In genomic region chr10:96417432-96417831, GRCh38 we compare ENCODE assay signal across 13 cellular contexts. TPM values are rescaled to one million over a fixed set of nuclear protein-coding genes. Genes with fewer than 3 reads are reported as not detected.
DNase-seq lines count a peak whose midpoint lies in the region; ATAC-seq, FAIRE-seq and TF ChIP-seq lines count a peak whose summit lies in the region.
"Had no signal": no experiment of that assay in that cellular context is flagged by ENCODE, and none has a peak within 500 bp of the region (broad histone marks: within the 10 kb centered on the region; RNA-seq: fewer than 3 reads in every experiment).

No MANE protein-coding gene starts in this region.

- H3K9me3 Mint-ChIP-seq in mesothelial cell of epicardium, result no peaks in the 10 kb centered on the region
- H3K9me3 Mint-ChIP-seq: activated T-cell treated with anti-CD3 and anti-CD28 coated beads, Interleukin-2, amount 50 U/mL, for 24 hours; CD8-positive, alpha-beta memory T cell; naive thymus-derived CD4-positive, alpha-beta T cell had no signal

- no peak overlapping the region for H4K5ac ChIP-seq in IMR-90 (ENCODE audit: low read depth, low read length)

- TF ChIP-seq CTCF in IMR-90 (conservative IDR thresholded peaks at IDR 0.05; ENCODE audit: low read depth, low read length) (no peak), GM12878 (IDR thresholded peaks at IDR 0.05 in 2 of 3, conservative IDR thresholded peaks at IDR 0.05 in 1 of 3; ENCODE audit: control insufficient read depth in 2 of 3, extremely low read depth in 1 of 3, insufficient read depth in 1 of 3, low read depth in 3 of 3, low read length in 3 of 3) (no peak), mesothelial cell of epicardium (IDR thresholded peaks at IDR 0.05; ENCODE audit: unreplicated experiment) (no peak)

- H2AFZ ChIP-seq in IMR-90 (replicated peaks; ENCODE audit: low read length, poor library complexity) (no peak overlapping the region), GM12878 (ENCODE audit: control insufficient read depth, low read depth, low read length) (no peak overlapping the region), mesenchymal stem cell (ENCODE audit: low read depth, low read length) (no peak overlapping the region)

- SMC1A ChIA-PET in GM12878 (lab: Charles Lee; ENCODE audit: uncharacterized antibody, unreplicated experiment), result interaction anchor here (1.3 to 1.5 kb wide), 2 partner anchors 8 kb away, joined by 3 to 6 read pairs; no protein-coding TSS in a partner anchor

- H3K4ac ChIP-seq in IMR-90 (ENCODE audit: low read depth, low read length), result no peak overlapping the region
- no peak overlapping the region for H3K4ac ChIP-seq in mesenchymal stem cell (ENCODE audit: low read depth in 1 of 2, low read length in 2 of 2)

- H2AK9ac ChIP-seq in IMR-90 (replicated peaks; ENCODE audit: low read depth, low read length, poor library complexity), result no peak overlapping the region

- H3K79me1 ChIP-seq in IMR-90 (ENCODE audit: low read depth in 1 of 2, low read length in 2 of 2), result no peaks in the 10 kb centered on the region
- H3K79me1 ChIP-seq in mesenchymal stem cell (replicated peaks; ENCODE audit: low read length, poor library complexity, severe bottlenecking), result no peaks in the 10 kb centered on the region

- H4K8ac ChIP-seq in IMR-90 (ENCODE audit: low read depth in 2 of 2, low read length in 2 of 2), result no peak overlapping the region
- no peak overlapping the region for H4K8ac ChIP-seq in mesenchymal stem cell (ENCODE audit: low read length)

- ATAC-seq in IMR-90 (ENCODE audit: low read depth), result 0 out of 2 replicates have a peak, but pooled peaks have one; percentile 14
- peak; percentile 85 for ATAC-seq in GM12878
- ATAC-seq in GM21717 (IDR thresholded peaks at IDR 0.05; ENCODE audit: unreplicated experiment), result no peak
- ATAC-seq: naive thymus-derived CD4-positive, alpha-beta T cell had no signal

- no peaks in the 10 kb centered on the region for H3K9me1 ChIP-seq in IMR-90 (ENCODE audit: insufficient read depth, low read length)

- H3K56ac ChIP-seq in IMR-90 (ENCODE audit: extremely low read depth, insufficient read depth, low read length), result no peak overlapping the region

- DNase-seq in EL (peak; percentile 25), IMR-90 (no peak), GM12878 (ENCODE audit: low read depth, low spot score) (no peak), mesenchymal stem cell (peak; percentile 1), OCI-M2 (lab: John Stamatoyannopoulos, UW; ENCODE audit: unreplicated experiment) (no peak), mesothelial cell of epicardium (ENCODE audit: low spot score in 2 of 2, unreplicated experiment in 2 of 2) (no peak)
- DNase-seq: activated T-cell treated with anti-CD3 and anti-CD28 coated beads, Interleukin-2, amount 50 U/mL, for 24 hours; CD8-positive, alpha-beta memory T cell; naive thymus-derived CD4-positive, alpha-beta T cell; NCI-H1417 treated with DMSO at 0.1 percent for 48 hours; stimulated activated CD4-positive, alpha-beta T cell treated with anti-CD3 and anti-CD28 coated beads, Interleukin-12 subunit alpha, Interleukin-12 subunit beta, amount 100 ng/mL, for 4 hours had no signal

- no peaks in the 10 kb centered on the region for H3K36me3 Mint-ChIP-seq in mesothelial cell of epicardium
- H3K36me3 Mint-ChIP-seq: CD8-positive, alpha-beta memory T cell; naive thymus-derived CD4-positive, alpha-beta T cell had no signal

- H3K27ac ChIP-seq in IMR-90 (ENCODE audit: insufficient read depth, low read length), result no peak overlapping the region
- no peak overlapping the region for H3K27ac ChIP-seq in GM12878 (ENCODE audit: control insufficient read depth, insufficient read depth)
- peak overlapping the region; percentile 81 for H3K27ac ChIP-seq in mesenchymal stem cell (ENCODE audit: low read length, poor library complexity, severe bottlenecking)

- CTCF ChIA-PET in IMR-90 (lab: Yijun Ruan, JAX), result no interaction called here
- CTCF ChIA-PET in GM12878 (lab: Yijun Ruan, JAX), result interaction anchor here (0.6 to 2.5 kb wide), 5 partner anchors 10 to 96 kb away, joined by 3 to 7 read pairs (median 3); partner anchors contain the start of gene TLL2

- dilution Hi-C loops in IMR-90 (cut with HindIII; ENCODE audit: low sequenced_read_pairs, unreplicated experiment), result no loop called here

- peaks cover 26% of the 10 kb centered on the region for H3K4me1 Mint-ChIP-seq in mesothelial cell of epicardium
- H3K4me1 Mint-ChIP-seq: CD8-positive, alpha-beta memory T cell; naive thymus-derived CD4-positive, alpha-beta T cell had no signal

- H2AK5ac ChIP-seq in IMR-90 (ENCODE audit: low read depth, low read length) (no peak overlapping the region), mesenchymal stem cell (ENCODE audit: low read length, severe bottlenecking) (peak overlapping the region; percentile 47)

- no peak for FAIRE-seq in GM12878 (lab: Jason Lieb, UNC)
- FAIRE-seq: endometrium had no signal

- RAD21 ChIA-PET in GM12878 (lab: Charles Lee; ENCODE audit: unreplicated experiment), result interaction anchor here (1.3 kb wide), 2 partner anchors 10 to 50 kb away, joined by 3 to 5 read pairs; no protein-coding TSS in a partner anchor

- no peak overlapping the region for H3K4me3 Mint-ChIP-seq in mesothelial cell of epicardium
- H3K4me3 Mint-ChIP-seq: activated T-cell treated with anti-CD3 and anti-CD28 coated beads, Interleukin-2, amount 50 U/mL, for 24 hours; CD8-positive, alpha-beta memory T cell; naive thymus-derived CD4-positive, alpha-beta T cell had no signal

- 33% methylated on average over 1 of the region's 3 CpGs; no CpG with 5 or more reads in 1 of the 2 experiments for WGBS in IMR-90 (ENCODE audit: extremely low coverage in 2 of 2, insufficient read length in 1 of 2), 2 experiments
- WGBS in GM12878 (ENCODE audit: insufficient coverage, insufficient replicate concordance, low lambda C conversion rate, missing lambda C conversion rate), result 35% methylated on average over 3 of the region's 3 CpGs
- WGBS in mesenchymal stem cell, result 68% methylated on average over 3 of the region's 3 CpGs

- H3K9ac ChIP-seq in IMR-90 (ENCODE audit: low read depth, low read length) (no peak overlapping the region), GM12878 (ENCODE audit: control insufficient read depth, insufficient read depth, low read length) (no peak overlapping the region), mesenchymal stem cell (ENCODE audit: low read length) (no peak overlapping the region)

- no peak overlapping the region for H2BK12ac ChIP-seq in mesenchymal stem cell (ENCODE audit: low read length in 2 of 2)

- H3K36me3 ChIP-seq in IMR-90 (ENCODE audit: control insufficient read depth, insufficient read depth, low read length) (no peaks in the 10 kb centered on the region), GM12878 (ENCODE audit: control insufficient read depth in 2 of 2, insufficient read depth in 2 of 2, low read length in 1 of 2) (no peaks in the 10 kb centered on the region), mesenchymal stem cell (ENCODE audit: control insufficient read depth in 1 of 2, insufficient read depth in 2 of 2, low read depth in 1 of 2, low read length in 2 of 2) (peaks cover 0 to 13% of the 10 kb centered on the region in 2 experiments)

- no peak overlapping the region for H2BK15ac ChIP-seq in IMR-90 (ENCODE audit: low read depth, low read length)
- H2BK15ac ChIP-seq in mesenchymal stem cell (ENCODE audit: low read depth, poor library complexity, severe bottlenecking), result no peak overlapping the region

- H3K4me3 ChIP-seq in IMR-90 (ENCODE audit: insufficient read depth, low read depth, low read length) (no peak overlapping the region), GM12878 (no peak overlapping the region), mesenchymal stem cell (ENCODE audit: insufficient read depth in 1 of 2, low read depth in 1 of 2, low read length in 2 of 2) (no peak overlapping the region)

- TF ChIP-seq RAD21 in IMR-90 (IDR thresholded peaks at IDR 0.05; ENCODE audit: low read length), result no peak
- TF ChIP-seq RAD21 in GM12878 (IDR thresholded peaks at IDR 0.05; ENCODE audit: insufficient read depth, low read depth, low read length), result no peak

- H3K27me3 Mint-ChIP-seq in mesothelial cell of epicardium (ENCODE audit: low read depth), result peaks cover 7% of the 10 kb centered on the region

- no peak overlapping the region for H2BK20ac ChIP-seq in IMR-90 (ENCODE audit: low read depth, low read length)

- H3K4me1 ChIP-seq in IMR-90 (ENCODE audit: control insufficient read depth, insufficient read depth, low read length), result no peaks in the 10 kb centered on the region
- peaks cover 3% of the 10 kb centered on the region for H3K4me1 ChIP-seq in GM12878 (ENCODE audit: control insufficient read depth, insufficient read depth, low read length)
- peaks cover 28% of the 10 kb centered on the region for H3K4me1 ChIP-seq in mesenchymal stem cell (ENCODE audit: control insufficient read depth, insufficient read depth, low read depth, low read length)

- no peak overlapping the region for H3K14ac ChIP-seq in IMR-90 (replicated peaks; ENCODE audit: low read depth, low read length)
- H3K14ac ChIP-seq in mesenchymal stem cell (ENCODE audit: low read length in 2 of 2), result no peak overlapping the region

- no peak overlapping the region for H3K4me2 ChIP-seq in IMR-90 (ENCODE audit: low read depth, low read length)
- H3K4me2 ChIP-seq in GM12878 (ENCODE audit: control insufficient read depth, insufficient read depth), result no peak overlapping the region
- H3K4me2 ChIP-seq in mesenchymal stem cell (ENCODE audit: low read length, poor library complexity, severe bottlenecking), result no peak overlapping the region

- H3K23ac ChIP-seq in IMR-90 (ENCODE audit: low read depth, low read length), result no peak overlapping the region
- no peak overlapping the region for H3K23ac ChIP-seq in mesenchymal stem cell (ENCODE audit: low read length in 2 of 2)

- in situ Hi-C loops in IMR-90 (cut with MboI; ENCODE audit: low sequenced_read_pairs), result no loop called here
- in situ Hi-C loops in GM12878 (cut with MboI), result no loop called here

- H2BK120ac ChIP-seq in IMR-90 (ENCODE audit: low read depth, low read length) (no peak overlapping the region), mesenchymal stem cell (ENCODE audit: low read depth, low read length) (no peak overlapping the region)

- no peaks in the 10 kb centered on the region for H3K9me3 ChIP-seq in IMR-90 (ENCODE audit: control insufficient read depth, insufficient read depth, low read length)
- H3K9me3 ChIP-seq in GM12878 (replicated peaks; ENCODE audit: control insufficient read depth, insufficient read depth, low read length), result no peaks in the 10 kb centered on the region
- H3K9me3 ChIP-seq in mesenchymal stem cell (ENCODE audit: control insufficient read depth, low read length), result peaks cover 3% of the 10 kb centered on the region

- H4K20me1 ChIP-seq in IMR-90 (ENCODE audit: insufficient read depth, low read length) (no peaks in the 10 kb centered on the region), GM12878 (ENCODE audit: control insufficient read depth, insufficient read depth) (no peaks in the 10 kb centered on the region)

- no peak for TF ChIP-seq POLR2A in IMR-90 (IDR thresholded peaks at IDR 0.05; ENCODE audit: low read depth, low read length)
- TF ChIP-seq POLR2A in GM12878 (IDR thresholded peaks at IDR 0.05; ENCODE audit: low read depth, low read length), result no peak

- POLR2A ChIA-PET in IMR-90 (lab: Charles Lee; ENCODE audit: unreplicated experiment), result no interaction called here
- POLR2A ChIA-PET in GM12878 (lab: Charles Lee), result no interaction called here

- H2BK5ac ChIP-seq in IMR-90 (ENCODE audit: low read depth, low read length, poor library complexity, severe bottlenecking) (no peak overlapping the region), mesenchymal stem cell (ENCODE audit: low read depth, low read length, poor library complexity, severe bottlenecking) (no peak overlapping the region)

- H4K91ac ChIP-seq in IMR-90 (ENCODE audit: insufficient read depth, low read depth, low read length), result no peak overlapping the region
- H4K91ac ChIP-seq in mesenchymal stem cell (ENCODE audit: low read length), result no peak overlapping the region

- no TSS peak for BruUV-seq in IMR-90 (replicated peaks; lab: Mats Ljungman, UMichigan)
- no TSS peak for BruUV-seq in GM12878 (replicated peaks; lab: Mats Ljungman, UMichigan)

- H3K27me3 ChIP-seq in IMR-90 (ENCODE audit: control insufficient read depth, insufficient read depth, low read length) (no peaks in the 10 kb centered on the region; the same call in none of the 2 replicates), GM12878 (replicated peaks in 1 of 2; ENCODE audit: control insufficient read depth in 2 of 2, insufficient read depth in 2 of 2, low read length in 1 of 2) (no peaks in the 10 kb centered on the region; a peak in 1 of 4 replicates), mesenchymal stem cell (ENCODE audit: control insufficient read depth in 1 of 2, insufficient read depth in 1 of 2, low read length in 2 of 2) (peaks cover 6 to 37% of the 10 kb centered on the region in 2 experiments)

- TF ChIP-seq EP300 in GM12878 (IDR thresholded peaks at IDR 0.05; ENCODE audit: borderline replicate concordance in 1 of 2, control insufficient read depth in 1 of 2, low read depth in 2 of 2, low read length in 2 of 2), result no peak

- intact Hi-C loops in IMR-90 (cut with micrococcal nuclease) (no loop called here), GM12878 (cut with micrococcal nuclease; ENCODE audit: unreplicated experiment) (no loop called here)

- no peaks in the 10 kb centered on the region for H3K79me2 ChIP-seq in GM12878 (ENCODE audit: control insufficient read depth, insufficient read depth, low read length)

- no peak overlapping the region for H3K27ac Mint-ChIP-seq in mesothelial cell of epicardium
- H3K27ac Mint-ChIP-seq: activated T-cell treated with anti-CD3 and anti-CD28 coated beads, Interleukin-2, amount 50 U/mL, for 24 hours; CD8-positive, alpha-beta memory T cell; naive thymus-derived CD4-positive, alpha-beta T cell had no signal

- no peak overlapping the region for H3K18ac ChIP-seq in IMR-90 (ENCODE audit: low read depth, low read length)
- H3K18ac ChIP-seq in mesenchymal stem cell (ENCODE audit: low read depth in 1 of 2, low read length in 2 of 2), result no peak overlapping the region

RNA-seq across cellular contexts. Expression of gene OPALIN, which starts 58.6 kb away (rescaled TPM):
- total RNA-seq in IMR-90 (2012; rRNA removed), result not detected in 2 replicates
- not detected in 2 replicates for polyA plus RNA-seq in IMR-90 (2012; rRNA removed)
- not detected in 2 replicates for polyA plus RNA-seq in IMR-90 (2012; cell fraction: cytosol; rRNA removed)
- polyA plus RNA-seq in IMR-90 (2012; cell fraction: nucleus; rRNA removed; ENCODE audit: low replicate concordance), result not detected in 2 replicates
- not detected in 2 replicates for total RNA-seq in GM12878 (2013; cell fraction: nucleolus; rRNA removed)
- not detected in 2 replicates for total RNA-seq in GM12878 (2014; rRNA removed)
- not detected in 2 replicates for total RNA-seq in GM12878 (2014; rRNA removed; fragmentation: Illumina TruSeq; extraction: Trizol)
- total RNA-seq in GM12878 (2021), result not detected in 2 replicates
- polyA plus RNA-seq in GM12878 (2011; ENCODE audit: low read depth), result not detected
- not detected in 2 replicates for polyA plus RNA-seq in GM12878 (2011; rRNA removed)
- polyA plus RNA-seq in GM12878 (2011; cell fraction: cytosol; rRNA removed), result not detected in 2 replicates
- polyA plus RNA-seq in GM12878 (2011; cell fraction: nucleus; rRNA removed), result not detected in 2 replicates
- not detected in 2 replicates for polyA plus RNA-seq in GM12878 (2012)
- not detected in 2 replicates for polyA plus RNA-seq in GM12878 (2014; fragmentation: Illumina TruSeq; extraction: Trizol)
- not detected for polyA plus RNA-seq in GM12878 (2014; fragmentation: Nextera tagmentation; extraction: Ambion mirVana)
- not detected in 2 replicates for polyA plus RNA-seq in GM12878 (2014; rRNA removed)
- not detected for polyA plus RNA-seq in GM12878 (2016; fragmentation: Nextera tagmentation; extraction: Ambion mirVana)
- not detected in 2 replicates for polyA minus RNA-seq in GM12878 (2011; rRNA and poly(A)+ RNA removed)
- polyA minus RNA-seq in GM12878 (2011; cell fraction: cytosol; rRNA and poly(A)+ RNA removed), result not detected in 2 replicates
- polyA minus RNA-seq in GM12878 (2011; cell fraction: nucleus; rRNA and poly(A)+ RNA removed), result not detected in 2 replicates
- polyA plus RNA-seq in mesenchymal stem cell (2013, experiment 1 of 2), result not detected
- not detected for polyA plus RNA-seq in mesenchymal stem cell (2013, experiment 2 of 2)
- not detected in 3 replicates for total RNA-seq in mesothelial cell of epicardium
- total RNA-seq: CD8-positive, alpha-beta memory T cell; naive thymus-derived CD4-positive, alpha-beta T cell had no signal
- polyA plus RNA-seq: CD8-positive, alpha-beta memory T cell; naive thymus-derived CD4-positive, alpha-beta T cell had no signal

Comparison
In these comparisons a context has a peak if more than half of its experiments do, and no peak if none do; other contexts are left out.
1. DNase-seq: peak in EL (single experiment) and mesenchymal stem cell (single experiment); none in IMR-90 (single experiment), GM12878 (single experiment), OCI-M2 (single experiment) and mesothelial cell of epicardium (0 of 2).